Comparison of ENCODE assay signal across 8 cellular contexts in the genomic region with DNA sequence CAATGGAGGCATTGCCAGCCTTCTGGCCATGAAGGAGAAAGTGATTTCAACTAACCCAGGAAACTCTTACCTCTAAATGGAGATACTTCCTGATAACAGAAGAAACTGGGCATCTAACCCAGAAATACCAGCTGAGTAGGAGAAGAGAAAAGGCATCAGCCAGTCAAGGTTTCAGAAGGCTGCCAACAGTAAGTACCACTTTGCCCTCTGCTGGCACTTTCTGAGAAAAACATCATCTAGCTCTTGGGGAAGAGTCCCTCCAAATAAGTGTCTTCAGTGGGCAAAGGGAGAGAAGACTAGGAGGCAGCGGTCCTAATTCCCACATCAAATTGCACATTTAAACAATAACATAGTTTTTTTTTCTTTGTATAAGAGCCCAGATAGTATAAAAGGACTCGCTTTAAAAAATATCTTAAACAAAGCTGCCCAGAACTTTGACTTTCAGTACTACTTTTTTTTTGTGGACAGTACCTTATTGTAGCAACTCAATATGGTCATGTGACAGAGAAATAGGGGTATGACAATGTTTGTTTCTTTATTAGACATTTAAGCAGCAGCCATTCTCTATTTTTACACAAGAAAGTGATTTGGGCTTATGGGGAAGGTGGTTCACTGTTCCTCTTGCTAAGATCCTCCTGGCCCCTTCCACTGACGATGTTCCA.
DNase-seq lines count a peak whose midpoint lies in the region; ATAC-seq and TF ChIP-seq lines count a peak whose summit lies in the region.

No MANE protein-coding gene starts in this region.

- H3K27ac ChIP-seq in KOPT-K1 (ENCODE audit: low read depth, low read length, poor library complexity, severe bottlenecking) = peak overlapping the region; percentile 24
- H3K27ac ChIP-seq in fibroblast of lung (ENCODE audit: insufficient read depth, low read length) = no peak overlapping the region
- H3K27ac ChIP-seq in osteoblast (ENCODE audit: low read depth, low read length) = no peak overlapping the region

- H3K9me3 ChIP-seq in KOPT-K1 (ENCODE audit: insufficient read depth, low read length, poor library complexity, severe bottlenecking) (no peaks in the 10 kb centered on the region), fibroblast of lung (ENCODE audit: control insufficient read depth, insufficient read depth, low read depth, low read length) (no peaks in the 10 kb centered on the region), osteoblast (ENCODE audit: low read depth, low read length) (no peaks in the 10 kb centered on the region)

- H2AFZ ChIP-seq in fibroblast of lung (ENCODE audit: low read length) = no peak overlapping the region
- H2AFZ ChIP-seq in osteoblast (ENCODE audit: low read length) = no peak overlapping the region

- H3K36me3 Mint-ChIP-seq in activated CD4-positive, alpha-beta T cell treated with anti-CD3 and anti-CD28 coated beads, Interleukin-2, amount 10 ng/mL, durations not matched to agents 7 days and 5 days (ENCODE audit: low read depth) = no peaks in the 10 kb centered on the region

- no peak overlapping the region for H3K27ac Mint-ChIP-seq in activated CD4-positive, alpha-beta T cell treated with anti-CD3 and anti-CD28 coated beads, Interleukin-2, amount 10 ng/mL, durations not matched to agents 7 days and 5 days

- H3K4me3 ChIP-seq in fibroblast of lung (replicated peaks in 1 of 4; ENCODE audit: control extremely low read depth in 1 of 4, insufficient read depth in 1 of 4, low read depth in 3 of 4, low read length in 4 of 4) (no peak overlapping the region), osteoblast (ENCODE audit: insufficient read depth, low read length) (no peak overlapping the region)

- TF ChIP-seq CTCF in fibroblast of lung (conservative IDR thresholded peaks at IDR 0.05 in 1 of 2, IDR thresholded peaks at IDR 0.05 in 1 of 2; ENCODE audit: low read depth in 1 of 2, low read length in 2 of 2) (peak; percentile 59 to 67), osteoblast (IDR thresholded peaks at IDR 0.05; ENCODE audit: extremely low read depth, low read depth, low read length) (peak; percentile 52)

- H3K36me3 ChIP-seq in KOPT-K1 (ENCODE audit: insufficient read depth, low read length) (no peaks in the 10 kb centered on the region), fibroblast of lung (ENCODE audit: control insufficient read depth, insufficient read depth, low read length) (no peaks in the 10 kb centered on the region), osteoblast (ENCODE audit: insufficient read depth, low read length) (no peaks in the 10 kb centered on the region)

- H3K4me1 ChIP-seq in fibroblast of lung (ENCODE audit: control insufficient read depth, extremely low read depth, insufficient read depth, low read length) (no peaks in the 10 kb centered on the region), osteoblast (ENCODE audit: insufficient read depth, low read length) (no peaks in the 10 kb centered on the region)

- no peaks in the 10 kb centered on the region for H3K27me3 ChIP-seq in fibroblast of lung (ENCODE audit: control insufficient read depth, insufficient read depth, low read length)
- no peaks in the 10 kb centered on the region for H3K27me3 ChIP-seq in osteoblast (ENCODE audit: insufficient read depth, low read length)

- H3K79me2 ChIP-seq in fibroblast of lung (ENCODE audit: control insufficient read depth, insufficient read depth, low read length) (no peaks in the 10 kb centered on the region), osteoblast (ENCODE audit: insufficient read depth, low read length) (no peaks in the 10 kb centered on the region)

- no peaks in the 10 kb centered on the region for H3K27me3 Mint-ChIP-seq in activated CD4-positive, alpha-beta T cell treated with anti-CD3 and anti-CD28 coated beads, Interleukin-2, amount 10 ng/mL, durations not matched to agents 7 days and 5 days

- H3K4me2 ChIP-seq in fibroblast of lung (ENCODE audit: extremely low read depth, insufficient read depth, low read length) (no peak overlapping the region), osteoblast (ENCODE audit: insufficient read depth, low read length) (no peak overlapping the region)

- H3K9me3 Mint-ChIP-seq in activated CD4-positive, alpha-beta T cell treated with anti-CD3 and anti-CD28 coated beads, Interleukin-2, amount 10 ng/mL, durations not matched to agents 7 days and 5 days = no peaks in the 10 kb centered on the region

- no peaks in the 10 kb centered on the region for H4K20me1 ChIP-seq in fibroblast of lung (ENCODE audit: control insufficient read depth, extremely low read depth, insufficient read depth, low read length)
- no peaks in the 10 kb centered on the region for H4K20me1 ChIP-seq in osteoblast (ENCODE audit: insufficient read depth, low read length)

- CTCF ChIA-PET in activated CD4-positive, alpha-beta T cell treated with anti-CD3 and anti-CD28 coated beads, Interleukin-2, amount 10 ng/mL, durations not matched to agents 7 days and 5 days (lab: Charles Lee) = interaction anchor here (1.1 kb wide), 1 partner anchor 13 kb away, joined by 3 read pairs; no protein-coding TSS in a partner anchor

- H3K4me1 Mint-ChIP-seq in activated CD4-positive, alpha-beta T cell treated with anti-CD3 and anti-CD28 coated beads, Interleukin-2, amount 10 ng/mL, durations not matched to agents 7 days and 5 days = peaks cover 6% of the 10 kb centered on the region

- no peak for ATAC-seq in GM21515 (IDR thresholded peaks at IDR 0.05; ENCODE audit: unreplicated experiment)

- no peak overlapping the region for H3K9ac ChIP-seq in fibroblast of lung (ENCODE audit: insufficient read depth, low read length)

- POLR2A ChIA-PET in activated CD4-positive, alpha-beta T cell treated with anti-CD3 and anti-CD28 coated beads, Interleukin-2, amount 10 ng/mL, durations not matched to agents 7 days and 5 days (lab: Charles Lee) = no interaction called here

- no peak overlapping the region for H3K4me3 Mint-ChIP-seq in activated CD4-positive, alpha-beta T cell treated with anti-CD3 and anti-CD28 coated beads, Interleukin-2, amount 10 ng/mL, durations not matched to agents 7 days and 5 days

- peak; percentile 18 for DNase-seq in activated CD4-positive, alpha-beta T cell treated with anti-CD3 and anti-CD28 coated beads, Interleukin-2, amount 10 ng/mL, durations not matched to agents 7 days and 5 days
- DNase-seq in activated CD4-positive, alpha-beta T cell treated with anti-CD3 and anti-CD28 coated beads for 4 hours = no peak
- DNase-seq in H4 (ENCODE audit: low spot score) = peak; percentile 81
- DNase-seq in RPMI8226 = peak; percentile 67
- peak; percentile 52 to 76 for DNase-seq in fibroblast of lung (ENCODE audit: low read depth in 2 of 2)
- no peak for DNase-seq in osteoblast (ENCODE audit: insufficient read length, low spot score, missing footprints)

Comparison
In these comparisons a context has a peak if more than half of its experiments do, and no peak if none do; other contexts are left out.
1. DNase-seq: peak in activated CD4-positive, alpha-beta T cell treated with anti-CD3 and anti-CD28 coated beads, Interleukin-2, amount 10 ng/mL, durations not matched to agents 7 days and 5 days (single experiment), H4 (single experiment), RPMI8226 (single experiment) and fibroblast of lung (2 of 2); none in activated CD4-positive, alpha-beta T cell treated with anti-CD3 and anti-CD28 coated beads for 4 hours (0 of 2) and osteoblast (single experiment).